Comparison of ENCODE assay signal across 11 cellular contexts in genomic region chr2:88735853-88736252, GRCh38. TPM values are rescaled to one million over a fixed set of nuclear protein-coding genes. Genes with fewer than 3 reads are reported as not detected.
DNase-seq lines count a peak whose midpoint lies in the region; ATAC-seq and TF ChIP-seq lines count a peak whose summit lies in the region.
"Had no signal": no experiment of that assay in that cellular context is flagged by ENCODE, and none has a peak within 500 bp of the region (broad histone marks: within the 10 kb centered on the region; RNA-seq: fewer than 3 reads in every experiment).

No MANE protein-coding gene starts in this region.

- H3K27me3 Mint-ChIP-seq in activated CD4-positive, alpha-beta memory T cell treated with anti-CD3 and anti-CD28 coated beads for 36 hours: no peaks in the 10 kb centered on the region
- no peaks in the 10 kb centered on the region for H3K27me3 Mint-ChIP-seq in activated CD4-positive, alpha-beta memory T cell treated with anti-CD3 and anti-CD28 coated beads, Interleukin-2, amount 10 ng/mL, durations not matched to agents 7 days and 5 days

- H3K27ac ChIP-seq in foreskin keratinocyte: no peak overlapping the region
- H3K27ac ChIP-seq: pancreas had no signal

- H3K27me3 ChIP-seq in foreskin keratinocyte: no peaks in the 10 kb centered on the region
- H3K27me3 ChIP-seq: pancreas had no signal

- TF ChIP-seq CTCF in foreskin keratinocyte (conservative IDR thresholded peaks at IDR 0.05): no peak

- DNase-seq in activated CD4-positive, alpha-beta memory T cell treated with anti-CD3 and anti-CD28 coated beads for 36 hours: peak; percentile 44
- no peak for DNase-seq in activated CD4-positive, alpha-beta memory T cell treated with anti-CD3 and anti-CD28 coated beads, Interleukin-2, amount 10 ng/mL, durations not matched to agents 7 days and 5 days
- DNase-seq in SW480 (ENCODE audit: low spot score) (peak; percentile 20), foreskin keratinocyte (no peak), ecto neural progenitor cell (ENCODE audit: low spot score) (no peak), SK-N-DZ (ENCODE audit: low spot score) (no peak)
- peak; percentile 15 to 47 for DNase-seq in stimulated activated CD8-positive, alpha-beta memory T cell treated with anti-CD3 and anti-CD28 coated beads, Interleukin-15, amount 100 ng/mL, for 48 hours (ENCODE audit: low read depth in 2 of 2)
- DNase-seq: central memory CD4-positive, alpha-beta T cell; left ventricle myocardium superior; pancreas had no signal

- POLR2A ChIA-PET in activated CD4-positive, alpha-beta memory T cell treated with anti-CD3 and anti-CD28 coated beads for 36 hours (lab: Charles Lee): interaction anchor here (0.6 kb wide), 1 partner anchor 665 kb away, joined by 5 read pairs; no protein-coding TSS in a partner anchor
- POLR2A ChIA-PET in activated CD4-positive, alpha-beta memory T cell treated with anti-CD3 and anti-CD28 coated beads, Interleukin-2, amount 10 ng/mL, durations not matched to agents 7 days and 5 days (lab: Charles Lee): interaction anchor here (1.3 kb wide), 1 partner anchor 44 kb away, joined by 3 read pairs; no protein-coding TSS in a partner anchor

- peaks cover 6% of the 10 kb centered on the region for H3K4me1 ChIP-seq in foreskin keratinocyte

- H3K36me3 Mint-ChIP-seq in activated CD4-positive, alpha-beta memory T cell treated with anti-CD3 and anti-CD28 coated beads for 36 hours: peaks cover 12% of the 10 kb centered on the region
- peaks cover 14% of the 10 kb centered on the region for H3K36me3 Mint-ChIP-seq in activated CD4-positive, alpha-beta memory T cell treated with anti-CD3 and anti-CD28 coated beads, Interleukin-2, amount 10 ng/mL, durations not matched to agents 7 days and 5 days (ENCODE audit: low read depth)

- peak overlapping the region; percentile 36 for H3K27ac Mint-ChIP-seq in activated CD4-positive, alpha-beta memory T cell treated with anti-CD3 and anti-CD28 coated beads for 36 hours
- H3K27ac Mint-ChIP-seq in activated CD4-positive, alpha-beta memory T cell treated with anti-CD3 and anti-CD28 coated beads, Interleukin-2, amount 10 ng/mL, durations not matched to agents 7 days and 5 days: no peak overlapping the region

- no peak overlapping the region for H3K4me3 Mint-ChIP-seq in activated CD4-positive, alpha-beta memory T cell treated with anti-CD3 and anti-CD28 coated beads for 36 hours
- no peak overlapping the region for H3K4me3 Mint-ChIP-seq in activated CD4-positive, alpha-beta memory T cell treated with anti-CD3 and anti-CD28 coated beads, Interleukin-2, amount 10 ng/mL, durations not matched to agents 7 days and 5 days

- no peaks in the 10 kb centered on the region for H3K9me3 Mint-ChIP-seq in activated CD4-positive, alpha-beta memory T cell treated with anti-CD3 and anti-CD28 coated beads for 36 hours
- no peaks in the 10 kb centered on the region for H3K9me3 Mint-ChIP-seq in activated CD4-positive, alpha-beta memory T cell treated with anti-CD3 and anti-CD28 coated beads, Interleukin-2, amount 10 ng/mL, durations not matched to agents 7 days and 5 days

- intact Hi-C loops in activated CD4-positive, alpha-beta memory T cell treated with anti-CD3 and anti-CD28 coated beads for 36 hours (cut with micrococcal nuclease): no loop called here

- peaks cover 12% of the 10 kb centered on the region for H3K4me1 Mint-ChIP-seq in activated CD4-positive, alpha-beta memory T cell treated with anti-CD3 and anti-CD28 coated beads for 36 hours (ENCODE audit: low read depth)
- peaks cover 4% of the 10 kb centered on the region for H3K4me1 Mint-ChIP-seq in activated CD4-positive, alpha-beta memory T cell treated with anti-CD3 and anti-CD28 coated beads, Interleukin-2, amount 10 ng/mL, durations not matched to agents 7 days and 5 days

- CTCF ChIA-PET in activated CD4-positive, alpha-beta memory T cell treated with anti-CD3 and anti-CD28 coated beads for 36 hours (lab: Charles Lee): interaction anchor here (0.6 to 1.2 kb wide), 2 partner anchors 16 to 161 kb away, joined by 3 to 4 read pairs; no protein-coding TSS in a partner anchor
- CTCF ChIA-PET in activated CD4-positive, alpha-beta memory T cell treated with anti-CD3 and anti-CD28 coated beads, Interleukin-2, amount 10 ng/mL, durations not matched to agents 7 days and 5 days (lab: Charles Lee): no interaction called here

- ATAC-seq in foreskin keratinocyte (peak; percentile 42), SK-N-SH treated with all-trans-retinoic acid at 6 μM for 48 hours (no peak)

TF ChIP-seq in SK-N-SH treated with all-trans-retinoic acid at 6 μM for 48 hours, 23 proteins besides CTCF, POLR2A, EP300 and RAD21:
- TF ChIP-seq RARB (CRISPR knock-in tag; IDR thresholded peaks at IDR 0.05): no peak
- TF ChIP-seq, protein P1, sequence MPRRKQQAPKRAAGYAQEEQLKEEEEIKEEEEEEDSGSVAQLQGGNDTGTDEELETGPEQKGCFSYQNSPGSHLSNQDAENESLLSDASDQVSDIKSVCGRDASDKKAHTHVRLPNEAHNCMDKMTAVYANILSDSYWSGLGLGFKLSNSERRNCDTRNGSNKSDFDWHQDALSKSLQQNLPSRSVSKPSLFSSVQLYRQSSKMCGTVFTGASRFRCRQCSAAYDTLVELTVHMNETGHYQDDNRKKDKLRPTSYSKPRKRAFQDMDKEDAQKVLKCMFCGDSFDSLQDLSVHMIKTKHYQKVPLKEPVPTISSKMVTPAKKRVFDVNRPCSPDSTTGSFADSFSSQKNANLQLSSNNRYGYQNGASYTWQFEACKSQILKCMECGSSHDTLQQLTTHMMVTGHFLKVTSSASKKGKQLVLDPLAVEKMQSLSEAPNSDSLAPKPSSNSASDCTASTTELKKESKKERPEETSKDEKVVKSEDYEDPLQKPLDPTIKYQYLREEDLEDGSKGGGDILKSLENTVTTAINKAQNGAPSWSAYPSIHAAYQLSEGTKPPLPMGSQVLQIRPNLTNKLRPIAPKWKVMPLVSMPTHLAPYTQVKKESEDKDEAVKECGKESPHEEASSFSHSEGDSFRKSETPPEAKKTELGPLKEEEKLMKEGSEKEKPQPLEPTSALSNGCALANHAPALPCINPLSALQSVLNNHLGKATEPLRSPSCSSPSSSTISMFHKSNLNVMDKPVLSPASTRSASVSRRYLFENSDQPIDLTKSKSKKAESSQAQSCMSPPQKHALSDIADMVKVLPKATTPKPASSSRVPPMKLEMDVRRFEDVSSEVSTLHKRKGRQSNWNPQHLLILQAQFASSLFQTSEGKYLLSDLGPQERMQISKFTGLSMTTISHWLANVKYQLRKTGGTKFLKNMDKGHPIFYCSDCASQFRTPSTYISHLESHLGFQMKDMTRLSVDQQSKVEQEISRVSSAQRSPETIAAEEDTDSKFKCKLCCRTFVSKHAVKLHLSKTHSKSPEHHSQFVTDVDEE (CRISPR knock-in tag; IDR thresholded peaks at IDR 0.05): no peak

RNA-seq across cellular contexts. Expression of gene RPIA, which starts 44.4 kb away (rescaled TPM):
- 10 to 100 TPM; 50.7 to 52.7 TPM for total RNA-seq in activated CD4-positive, alpha-beta memory T cell treated with anti-CD3 and anti-CD28 coated beads for 36 hours
- total RNA-seq in activated CD4-positive, alpha-beta memory T cell treated with anti-CD3 and anti-CD28 coated beads, Interleukin-2, amount 10 ng/mL, durations not matched to agents 7 days and 5 days: 10 to 100 TPM; 27.9 to 30.1 TPM
- 7.9 and 10.6 TPM in 2 replicates for total RNA-seq in foreskin keratinocyte
- polyA plus RNA-seq in foreskin keratinocyte: 11.7 and 15.0 TPM in 2 replicates
- polyA plus RNA-seq in SK-N-DZ (2014; cell fraction: cytosol; rRNA removed): 9.9 and 11.6 TPM in 2 replicates
- polyA plus RNA-seq in SK-N-DZ (2014; cell fraction: nucleus; rRNA removed): 6.8 and 14.2 TPM in 2 replicates

Comparison
In these comparisons a context has a peak if more than half of its experiments do, and no peak if none do; other contexts are left out.
1. DNase-seq: peak in activated CD4-positive, alpha-beta memory T cell treated with anti-CD3 and anti-CD28 coated beads for 36 hours (single experiment), SW480 (single experiment) and stimulated activated CD8-positive, alpha-beta memory T cell treated with anti-CD3 and anti-CD28 coated beads, Interleukin-15, amount 100 ng/mL, for 48 hours (2 of 2); none in activated CD4-positive, alpha-beta memory T cell treated with anti-CD3 and anti-CD28 coated beads, Interleukin-2, amount 10 ng/mL, durations not matched to agents 7 days and 5 days (single experiment), foreskin keratinocyte (0 of 2), ecto neural progenitor cell (single experiment) and SK-N-DZ (single experiment).